ENCODE assay signal across 15 cellular contexts in the genomic region with DNA sequence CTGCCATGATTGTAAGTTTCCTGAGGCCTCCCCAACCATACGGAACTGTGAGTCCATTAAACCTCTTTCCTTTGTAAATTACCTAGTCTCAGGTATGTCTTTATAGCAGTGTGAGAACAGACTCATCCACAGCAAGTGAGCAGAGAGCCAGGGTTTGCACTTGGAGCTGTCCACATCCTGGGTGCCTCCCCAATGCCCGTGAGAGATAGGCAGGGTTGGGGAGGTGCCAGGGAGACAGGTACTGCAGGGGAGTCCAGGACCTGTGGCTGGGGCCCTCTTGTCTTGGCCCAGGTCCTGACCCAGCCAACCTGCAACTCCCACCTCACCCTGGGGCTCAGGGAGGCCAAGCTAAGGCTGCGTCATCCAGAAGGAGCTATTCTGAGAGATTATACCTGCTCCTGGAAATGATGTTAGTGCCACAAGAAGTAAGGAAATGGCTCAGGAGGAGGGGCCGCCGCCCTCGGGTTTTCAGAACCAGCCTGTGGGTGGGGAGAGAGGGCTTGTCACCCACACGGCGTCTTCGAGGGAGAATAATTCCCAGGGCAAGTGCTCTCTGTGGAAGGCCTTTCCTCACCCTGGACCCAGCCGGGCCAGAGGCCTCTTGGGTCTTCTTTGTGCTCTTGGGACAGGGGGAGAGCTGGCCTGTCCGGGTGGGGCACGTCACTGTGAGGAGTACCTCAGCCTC.
DNase-seq lines count a peak whose midpoint lies in the region; ATAC-seq and TF ChIP-seq lines count a peak whose summit lies in the region.
"Had no signal": no experiment of that assay in that cellular context is flagged by ENCODE, and none has a peak within 500 bp of the region (broad histone marks: within the 10 kb centered on the region; RNA-seq: fewer than 3 reads in every experiment).

No MANE protein-coding gene starts in this region.

- no peak overlapping the region for H3K23ac ChIP-seq in neuronal stem cell (ENCODE audit: low read depth, low read length, poor library complexity)

- no CpG with 5 or more reads among the region's 12 CpGs for WGBS in neuronal stem cell (ENCODE audit: extremely low coverage in 2 of 2, insufficient read length in 2 of 2, insufficient replicate concordance in 1 of 2), 2 donors

- H3K27ac ChIP-seq in left ventricle myocardium inferior (replicated peaks) = no peak overlapping the region
- no peak overlapping the region for H3K27ac ChIP-seq in neuronal stem cell (replicated peaks; ENCODE audit: low read length)
- H3K27ac ChIP-seq: 22Rv1, BLaER1 had no signal

- H2BK5ac ChIP-seq in neuronal stem cell (ENCODE audit: low read length) = no peak overlapping the region

- H3K4me3 Mint-ChIP-seq in chondrocyte (ENCODE audit: unreplicated experiment) = no peak overlapping the region
- H3K4me3 Mint-ChIP-seq: CD8-positive, alpha-beta memory T cell had no signal

- no peak overlapping the region for H3K4ac ChIP-seq in neuronal stem cell (ENCODE audit: low read length)

- intact Hi-C loops in Right ventricle myocardium inferior (cut with DNase I) = no loop called here
- intact Hi-C loops in cardiac septum (cut with DNase I) = no loop called here
- intact Hi-C loops in left ventricle myocardium inferior (cut with micrococcal nuclease) = no loop called here

- H3K14ac ChIP-seq in neuronal stem cell (ENCODE audit: low read length) = no peak overlapping the region

- no peak for ATAC-seq in Right ventricle myocardium inferior
- ATAC-seq in HG03095 (IDR thresholded peaks at IDR 0.05; ENCODE audit: unreplicated experiment) = no peak
- ATAC-seq: HCT116 had no signal

- H3K79me1 ChIP-seq in neuronal stem cell (ENCODE audit: low read depth, low read length) = no peaks in the 10 kb centered on the region

- no peak overlapping the region for H3K4me2 ChIP-seq in neuronal stem cell (ENCODE audit: insufficient read depth, low read length, poor library complexity, severe bottlenecking)

- H2BK15ac ChIP-seq in neuronal stem cell (ENCODE audit: low read length) = no peak overlapping the region

- H4K91ac ChIP-seq in neuronal stem cell (ENCODE audit: low read depth, low read length, poor library complexity) = peak overlapping the region; percentile 7

- H3K9me3 ChIP-seq in left ventricle myocardium inferior (replicated peaks) = no peaks in the 10 kb centered on the region
- H3K9me3 ChIP-seq in neuronal stem cell (replicated peaks in 1 of 2; ENCODE audit: control insufficient read depth in 2 of 2, insufficient read depth in 1 of 2, low read depth in 1 of 2, low read length in 2 of 2) = peaks cover 0 to 2% of the 10 kb centered on the region in 2 donors
- H3K9me3 ChIP-seq: Caco-2 had no signal

- no peaks in the 10 kb centered on the region for H3K36me3 Mint-ChIP-seq in chondrocyte (ENCODE audit: low read depth)
- H3K36me3 Mint-ChIP-seq: CD8-positive, alpha-beta memory T cell had no signal

- no peaks in the 10 kb centered on the region for H3K4me1 Mint-ChIP-seq in chondrocyte (ENCODE audit: low read depth)

- H3K27me3 ChIP-seq in left ventricle myocardium inferior (ENCODE audit: low read depth) = peaks cover 73% of the 10 kb centered on the region
- H3K27me3 ChIP-seq in neuronal stem cell (ENCODE audit: control insufficient read depth in 3 of 3, insufficient read depth in 3 of 3, low read depth in 1 of 3, low read length in 3 of 3) = peaks cover 0 to 42% (median 8%) of the 10 kb centered on the region in 3 experiments

- no peak overlapping the region for H2AFZ ChIP-seq in neuronal stem cell (ENCODE audit: low read length)

- no peaks in the 10 kb centered on the region for H3K9me3 Mint-ChIP-seq in chondrocyte (ENCODE audit: low read depth)
- H3K9me3 Mint-ChIP-seq: CD8-positive, alpha-beta memory T cell had no signal

- H2BK120ac ChIP-seq in neuronal stem cell (ENCODE audit: low read depth, low read length) = no peak overlapping the region

- H3K36me3 ChIP-seq in left ventricle myocardium inferior (no peaks in the 10 kb centered on the region), neuronal stem cell (replicated peaks in 1 of 2; ENCODE audit: control insufficient read depth in 2 of 2, insufficient read depth in 2 of 2, low read length in 2 of 2) (no peaks in the 10 kb centered on the region)
- H3K36me3 ChIP-seq: BLaER1 had no signal

- peak overlapping the region; percentile 44 for H3K18ac ChIP-seq in neuronal stem cell (ENCODE audit: low read length)

- H3K27ac Mint-ChIP-seq in chondrocyte (ENCODE audit: unreplicated experiment) = no peak overlapping the region
- H3K27ac Mint-ChIP-seq: CD8-positive, alpha-beta memory T cell had no signal

- DNase-seq in Right ventricle myocardium inferior (ENCODE audit: missing footprints) = peak; percentile 40
- DNase-seq in cardiac septum (ENCODE audit: low spot score) = no peak
- DNase-seq in chondrocyte (ENCODE audit: low spot score) = peak; percentile 59
- DNase-seq in left ventricle myocardium inferior = peak; percentile 4
- no peak for DNase-seq in neuronal stem cell (ENCODE audit: low spot score)
- no peak for DNase-seq in NOMO-1 treated with dmso at 0.1 percent for 144 hours (lab: John Stamatoyannopoulos, UW; ENCODE audit: unreplicated experiment)
- DNase-seq in HT-29 (ENCODE audit: low spot score) = no peak
- DNase-seq: Caco-2; CD8-positive, alpha-beta memory T cell; DND-41; GDM1 had no signal

- TF ChIP-seq CTCF in chondrocyte (IDR thresholded peaks at IDR 0.05) = no peak
- TF ChIP-seq CTCF in left ventricle myocardium inferior (IDR thresholded peaks at IDR 0.05; ENCODE audit: borderline replicate concordance) = no peak

- H3K4me1 ChIP-seq in left ventricle myocardium inferior (peaks cover 6% of the 10 kb centered on the region), neuronal stem cell (ENCODE audit: control insufficient read depth in 2 of 2, insufficient read depth in 1 of 2, low read depth in 1 of 2, low read length in 2 of 2) (peaks cover 0 to 44% of the 10 kb centered on the region in 2 donors)
- H3K4me1 ChIP-seq: Caco-2 had no signal

- H3K9ac ChIP-seq in neuronal stem cell (ENCODE audit: low read depth, low read length, poor library complexity) = no peak overlapping the region
- H3K9ac ChIP-seq: BLaER1 had no signal

- H3K4me3 ChIP-seq in left ventricle myocardium inferior (no peak overlapping the region), neuronal stem cell (ENCODE audit: low read length in 2 of 2) (no peak overlapping the region)
- H3K4me3 ChIP-seq: BLaER1 had no signal

- no peak overlapping the region for H2BK12ac ChIP-seq in neuronal stem cell (ENCODE audit: low read length)

- H4K8ac ChIP-seq in neuronal stem cell (ENCODE audit: low read depth, low read length) = no peak overlapping the region

- peaks cover 52% of the 10 kb centered on the region for H3K27me3 Mint-ChIP-seq in chondrocyte (ENCODE audit: low read depth)

- peak overlapping the region; percentile 31 for H2AK5ac ChIP-seq in neuronal stem cell (ENCODE audit: low read depth, low read length)

Comparison
In these comparisons a context has a peak if more than half of its experiments do, and no peak if none do; other contexts are left out.
1. DNase-seq: peak in Right ventricle myocardium inferior (single experiment), chondrocyte (single experiment) and left ventricle myocardium inferior (single experiment); none in cardiac septum (single experiment), neuronal stem cell (single experiment), NOMO-1 treated with dmso at 0.1 percent for 144 hours (single experiment) and HT-29 (single experiment).